8 cellular contexts compared by ENCODE assay signal in the genomic region with DNA sequence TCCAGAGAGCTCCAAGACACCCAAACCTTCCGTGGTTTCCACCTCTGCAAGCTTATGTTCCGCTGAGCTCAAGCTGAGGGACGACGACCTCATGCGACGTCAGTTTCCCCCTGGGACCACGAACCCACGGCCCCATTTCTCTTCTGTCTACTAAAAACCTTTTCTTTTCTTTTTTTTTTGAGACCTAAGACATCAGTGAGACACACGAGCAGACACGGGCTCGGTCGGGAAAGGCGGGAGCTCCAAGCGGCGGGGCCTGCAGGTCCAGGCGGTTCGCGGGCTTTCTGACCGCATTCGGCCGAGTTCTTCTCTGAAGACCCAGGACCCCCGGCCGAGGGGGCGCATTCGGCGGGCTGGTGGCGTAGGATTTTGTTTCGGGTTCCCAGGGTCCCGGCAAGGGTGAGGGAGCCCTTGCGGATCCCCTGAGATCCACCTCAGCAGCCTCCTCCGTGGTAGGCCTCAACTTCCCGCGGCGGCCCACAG. TPM values are rescaled to one million over a fixed set of nuclear protein-coding genes. Genes with fewer than 3 reads are reported as not detected.
A peak's percentile ranks its signal among the peaks of the same experiment; 100 is the strongest.
DNase-seq lines count a peak whose midpoint lies in the region; ATAC-seq and TF ChIP-seq lines count a peak whose summit lies in the region.

No MANE protein-coding gene starts in this region.

- H3K4me3 ChIP-seq in NT2/D1 (ENCODE audit: insufficient read length, low read depth) (peak overlapping the region; percentile 98), ectodermal cell (ENCODE audit: insufficient read depth, low read depth, low read length) (peak overlapping the region; percentile 99)

- H3K4me1 Mint-ChIP-seq in nephron progenitor cell, result peaks cover 56% of the 10 kb centered on the region

- 0% methylated on average over 34 of the region's 34 CpGs for WGBS in ectodermal cell, 2 experiments

- no peaks in the 10 kb centered on the region for H3K9me3 Mint-ChIP-seq in nephron progenitor cell

- H3K27ac ChIP-seq in ectodermal cell (ENCODE audit: insufficient read depth, low read depth, low read length, poor library complexity, severe bottlenecking), result peak overlapping the region; percentile 84

- peaks cover 3% of the 10 kb centered on the region for H3K27me3 Mint-ChIP-seq in nephron progenitor cell (ENCODE audit: low read depth, poor library complexity)

- no peak for TF ChIP-seq CTCF in nephron progenitor cell (IDR thresholded peaks at IDR 0.05)

- no peaks in the 10 kb centered on the region for H3K9me3 ChIP-seq in NT2/D1 (ENCODE audit: insufficient read depth, low read length)
- H3K9me3 ChIP-seq in ectodermal cell (ENCODE audit: control insufficient read depth, low read length), result no peaks in the 10 kb centered on the region

- ATAC-seq in GM19452 (IDR thresholded peaks at IDR 0.05; ENCODE audit: unreplicated experiment) (peak; percentile 10), left lobe of liver (no peak), HG03378 (IDR thresholded peaks at IDR 0.05; ENCODE audit: unreplicated experiment) (no peak)

- peaks cover 14% of the 10 kb centered on the region for H3K4me1 ChIP-seq in NT2/D1 (ENCODE audit: insufficient read depth, insufficient read length)
- H3K4me1 ChIP-seq in ectodermal cell (ENCODE audit: control insufficient read depth, insufficient read depth, low read length), result peaks cover 31% of the 10 kb centered on the region

- peak; percentile 2 for DNase-seq in CD1c-positive myeloid dendritic cell (ENCODE audit: extremely low spot score)
- no peak for DNase-seq in NT2/D1 (ENCODE audit: low read depth, low spot score)
- DNase-seq in nephron progenitor cell, result no peak
- DNase-seq in left lobe of liver (ENCODE audit: low spot score), result no peak
- no peak for DNase-seq in occipital lobe (lab: John Stamatoyannopoulos, UW)

- H3K36me3 ChIP-seq in NT2/D1 (ENCODE audit: insufficient read depth, insufficient read length, low read length), result peaks cover 55% of the 10 kb centered on the region
- H3K36me3 ChIP-seq in ectodermal cell (ENCODE audit: control insufficient read depth, insufficient read depth, low read length), result peaks cover 8% of the 10 kb centered on the region

- H3K27ac Mint-ChIP-seq in nephron progenitor cell, result peak overlapping the region; percentile 91

- peak overlapping the region; percentile 97 for H3K4me3 Mint-ChIP-seq in nephron progenitor cell

- peaks cover 35% of the 10 kb centered on the region for H3K36me3 Mint-ChIP-seq in nephron progenitor cell (ENCODE audit: low read depth)

- H3K9ac ChIP-seq in NT2/D1 (ENCODE audit: insufficient read length, low read depth), result peak overlapping the region; percentile 99

- H3K27me3 ChIP-seq in NT2/D1 (ENCODE audit: insufficient read depth, insufficient read length), result no peaks in the 10 kb centered on the region
- H3K27me3 ChIP-seq in ectodermal cell (ENCODE audit: control insufficient read depth, insufficient read depth, low read length, poor library complexity, severe bottlenecking), result no peaks in the 10 kb centered on the region

RNA-seq across cellular contexts. Expression of a gene that starts 0.4 kb away (rescaled TPM):
- polyA plus RNA-seq in ectodermal cell (2013, experiment 1 of 4), result 41.3 TPM
- polyA plus RNA-seq in ectodermal cell (2013, experiment 2 of 4), result 33.1 TPM
- polyA plus RNA-seq in ectodermal cell (2013, experiment 3 of 4), result 24.3 TPM
- 26.7 TPM for polyA plus RNA-seq in ectodermal cell (2013, experiment 4 of 4)
- total RNA-seq in left lobe of liver (2.1 TPM), occipital lobe (3.0 TPM)

RNA-seq across cellular contexts. Expression of a gene that starts 0.7 kb away (rescaled TPM):
- 36.7 TPM for polyA plus RNA-seq in ectodermal cell (2013, experiment 1 of 4)
- polyA plus RNA-seq in ectodermal cell (2013, experiment 2 of 4), result 38.8 TPM
- 28.8 TPM for polyA plus RNA-seq in ectodermal cell (2013, experiment 3 of 4)
- 27.7 TPM for polyA plus RNA-seq in ectodermal cell (2013, experiment 4 of 4)
- total RNA-seq in left lobe of liver, result 13.2 TPM
- 18.4 TPM for total RNA-seq in occipital lobe

RNA-seq across cellular contexts. Expression of a gene that starts 37.1 kb away (rescaled TPM):
- polyA plus RNA-seq in ectodermal cell (2013, experiment 1 of 4), result 47.5 TPM
- polyA plus RNA-seq in ectodermal cell (2013, experiment 2 of 4), result 45.8 TPM
- 46.7 TPM for polyA plus RNA-seq in ectodermal cell (2013, experiment 3 of 4)
- 48.8 TPM for polyA plus RNA-seq in ectodermal cell (2013, experiment 4 of 4)
- total RNA-seq in left lobe of liver, result 6.0 TPM
- 11.7 TPM for total RNA-seq in occipital lobe

RNA-seq across cellular contexts. Expression of a gene that starts 37.9 kb away (rescaled TPM):
- 117 TPM for polyA plus RNA-seq in ectodermal cell (2013, experiment 1 of 4)
- 117 TPM for polyA plus RNA-seq in ectodermal cell (2013, experiment 2 of 4)
- 94.0 TPM for polyA plus RNA-seq in ectodermal cell (2013, experiment 3 of 4)
- 101 TPM for polyA plus RNA-seq in ectodermal cell (2013, experiment 4 of 4)
- total RNA-seq in left lobe of liver (46.9 TPM), occipital lobe (82.7 TPM)
